Comparison of ENCODE assay signal across 8 cellular contexts in the genomic region with DNA sequence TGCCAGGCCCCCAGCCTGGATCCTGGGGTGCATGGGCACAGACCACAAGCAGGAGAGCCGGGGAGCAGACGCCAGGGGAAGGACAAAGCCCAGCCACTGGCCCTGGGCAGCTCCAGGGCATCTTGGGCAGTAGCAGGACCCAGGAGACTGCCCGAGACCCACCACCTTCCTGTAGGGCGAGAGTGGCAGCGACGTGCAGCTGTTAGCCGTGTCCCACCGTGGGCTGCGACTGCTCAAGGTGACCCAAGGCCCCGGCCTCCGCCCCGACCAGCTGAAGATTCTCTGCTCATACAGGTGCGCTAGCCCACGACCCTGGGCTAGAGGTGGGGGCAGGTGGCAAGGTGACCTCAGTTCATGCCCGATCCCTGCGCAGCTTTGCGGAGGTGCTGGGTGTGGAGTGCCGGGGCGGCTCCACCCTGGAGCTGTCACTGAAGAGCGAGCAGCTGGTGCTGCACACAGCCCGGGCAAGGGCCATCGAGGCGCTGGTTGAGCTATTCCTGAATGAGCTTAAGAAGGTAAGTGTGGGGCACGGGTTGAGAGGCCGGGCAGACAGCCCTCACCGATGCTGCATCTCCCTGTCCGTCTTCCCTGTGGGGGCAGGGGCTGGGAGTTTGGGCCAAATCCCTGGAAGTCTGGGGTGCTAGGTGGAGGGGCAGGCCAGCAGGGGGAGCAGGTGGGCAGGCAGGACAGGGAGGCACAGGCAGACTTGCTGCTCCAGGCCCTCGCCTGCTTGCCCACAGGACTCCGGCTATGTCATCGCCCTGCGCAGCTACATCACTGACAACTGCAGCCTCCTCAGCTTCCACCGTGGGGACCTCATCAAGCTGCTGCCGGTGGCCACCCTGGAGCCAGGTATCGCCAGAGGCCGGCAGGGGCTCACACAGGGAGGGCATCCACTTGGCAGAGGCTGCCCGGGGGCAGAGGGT. TPM values are rescaled to one million over a fixed set of nuclear protein-coding genes. Genes with fewer than 3 reads are reported as not detected.
DNase-seq lines count a peak whose midpoint lies in the region; ATAC-seq and TF ChIP-seq lines count a peak whose summit lies in the region.

No MANE protein-coding gene starts in this region.

- no peaks in the 10 kb centered on the region for H3K27me3 Mint-ChIP-seq in Caco-2 (ENCODE audit: insufficient read depth, unreplicated experiment)
- peaks cover 31% of the 10 kb centered on the region for H3K27me3 Mint-ChIP-seq in GM23338 (ENCODE audit: insufficient read depth, low read depth, poor library complexity)
- no peaks in the 10 kb centered on the region for H3K27me3 Mint-ChIP-seq in naive thymus-derived CD8-positive, alpha-beta T cell

- ATAC-seq in GM23338: peak; percentile 88
- ATAC-seq in naive thymus-derived CD8-positive, alpha-beta T cell: no peak
- no peak for ATAC-seq in HG03039 (IDR thresholded peaks at IDR 0.05; ENCODE audit: unreplicated experiment)
- no peak for ATAC-seq in GM18517 (IDR thresholded peaks at IDR 0.05; ENCODE audit: unreplicated experiment)

- peak; percentile 59 to 76 for TF ChIP-seq CTCF in Caco-2 (IDR thresholded peaks at IDR 0.05; ENCODE audit: insufficient read depth in 1 of 2, low read depth in 1 of 2, low read length in 1 of 2, severe bottlenecking in 1 of 2, unreplicated experiment in 1 of 2)
- TF ChIP-seq CTCF in GM23338 (conservative IDR thresholded peaks at IDR 0.05; ENCODE audit: low read depth in 2 of 2): peak; percentile 70 to 93
- TF ChIP-seq CTCF in fibroblast of the aortic adventitia (IDR thresholded peaks at IDR 0.05; ENCODE audit: insufficient read depth, low read length): peak; percentile 48

- H3F3A ChIP-seq in GM23338 (replicated peaks; ENCODE audit: low read depth): no peaks in the 10 kb centered on the region

- H3K4me3 ChIP-seq in Caco-2 (ENCODE audit: low read depth, low read length) (no peak overlapping the region), GM23338 (no peak overlapping the region), fibroblast of the aortic adventitia (ENCODE audit: low read depth, low read length) (no peak overlapping the region)

- no peaks in the 10 kb centered on the region for H3K79me2 ChIP-seq in GM23338 (replicated peaks; ENCODE audit: insufficient read depth)

- no peak overlapping the region for H3K27ac ChIP-seq in GM23338 (ENCODE audit: low read depth)

- no peak overlapping the region; the same call in 1 of the 2 replicates for H3K4me2 ChIP-seq in GM23338

- no peak overlapping the region for H3K27ac Mint-ChIP-seq in Caco-2 (ENCODE audit: unreplicated experiment)
- H3K27ac Mint-ChIP-seq in GM23338: no peak overlapping the region
- peak overlapping the region in 1 of 10 donors; percentile 56 for H3K27ac Mint-ChIP-seq in naive thymus-derived CD8-positive, alpha-beta T cell

- no peaks in the 10 kb centered on the region for H3K9me2 ChIP-seq in GM23338 (ENCODE audit: insufficient read depth)

- H4K20me1 ChIP-seq in GM23338 (replicated peaks; ENCODE audit: insufficient read depth): no peaks in the 10 kb centered on the region

- H3K4me1 ChIP-seq in Caco-2 (peaks cover 11% of the 10 kb centered on the region; the same call in 1 of the 2 replicates), GM23338 (ENCODE audit: insufficient read depth) (no peaks in the 10 kb centered on the region)

- DNase-seq in Caco-2 (peak; percentile 73 to 78), GM23338 (ENCODE audit: low spot score) (peak; percentile 92), SHP77 treated with DMSO at 0.1 percent for 48 hours (lab: John Stamatoyannopoulos, UW) (peak; percentile 66), fibroblast of the aortic adventitia (ENCODE audit: low read depth) (peak; percentile 16), NCI-H526 treated with DMSO at 0.1 percent for 48 hours (lab: John Stamatoyannopoulos, UW) (no peak)
- DNase-seq in naive thymus-derived CD8-positive, alpha-beta T cell: no peak

- POLR2A ChIA-PET in Caco-2 (lab: Charles Lee): no interaction called here
- POLR2A ChIA-PET in naive thymus-derived CD8-positive, alpha-beta T cell (lab: Charles Lee): interaction anchor here (1.2 kb wide), 1 partner anchor 13 kb away, joined by 6 read pairs; a partner anchor contains a TSS

- no peaks in the 10 kb centered on the region for H3K27me3 ChIP-seq in Caco-2 (replicated peaks; ENCODE audit: control insufficient read depth, insufficient read depth, low read length)
- H3K27me3 ChIP-seq in GM23338 (ENCODE audit: insufficient read depth): no peaks in the 10 kb centered on the region

- intact Hi-C loops in Caco-2 (cut with micrococcal nuclease; ENCODE audit: unreplicated experiment): no loop called here

- H3K36me3 Mint-ChIP-seq in Caco-2 (ENCODE audit: insufficient read depth, unreplicated experiment): peaks cover 27% of the 10 kb centered on the region
- no peaks in the 10 kb centered on the region for H3K36me3 Mint-ChIP-seq in GM23338 (ENCODE audit: low read depth)
- peaks cover 0 to 28% (median 0%) of the 10 kb centered on the region in 3 donors for H3K36me3 Mint-ChIP-seq in naive thymus-derived CD8-positive, alpha-beta T cell

- CTCF ChIA-PET in Caco-2 (lab: Charles Lee): interaction anchor here (0.7 to 3.3 kb wide), 5 partner anchors 11 to 128 kb away, joined by 3 to 22 read pairs (median 5); a partner anchor contains a TSS

- H3K9me3 ChIP-seq in Caco-2: no peaks in the 10 kb centered on the region

- H3K4me3 Mint-ChIP-seq in Caco-2 (ENCODE audit: unreplicated experiment): no peak overlapping the region
- no peak overlapping the region for H3K4me3 Mint-ChIP-seq in GM23338
- H3K4me3 Mint-ChIP-seq in naive thymus-derived CD8-positive, alpha-beta T cell: no peak overlapping the region

- H3K36me3 ChIP-seq in Caco-2 (ENCODE audit: control insufficient read depth, insufficient read depth, low read length): no peaks in the 10 kb centered on the region
- H3K36me3 ChIP-seq in GM23338 (ENCODE audit: insufficient read depth): no peaks in the 10 kb centered on the region

- no TSS peak for BruUV-seq in Caco-2 (replicated peaks; lab: Mats Ljungman, UMichigan)

- H2AFZ ChIP-seq in GM23338: no peak overlapping the region

- H3K4me1 Mint-ChIP-seq in Caco-2 (ENCODE audit: low read depth, unreplicated experiment) (peaks cover 11% of the 10 kb centered on the region), GM23338 (peaks cover 3% of the 10 kb centered on the region; the same call in 1 of the 3 replicates)
- H3K4me1 Mint-ChIP-seq in naive thymus-derived CD8-positive, alpha-beta T cell: peaks cover 0 to 3% (median 1%) of the 10 kb centered on the region in 4 donors

- H3K9me3 Mint-ChIP-seq in Caco-2 (ENCODE audit: unreplicated experiment) (no peaks in the 10 kb centered on the region), GM23338 (no peaks in the 10 kb centered on the region; the same call in 2 of the 3 replicates)
- no peaks in the 10 kb centered on the region for H3K9me3 Mint-ChIP-seq in naive thymus-derived CD8-positive, alpha-beta T cell

RNA-seq across cellular contexts. Expression of a gene that starts 13.5 kb away (rescaled TPM):
- total RNA-seq in Caco-2 (2022) (0.20 TPM in 1 of 2 replicates, not detected in the other), fibroblast of the aortic adventitia (ENCODE audit: low replicate concordance) (not detected in 2 replicates)
- total RNA-seq in GM23338 (2014; rRNA removed; shearing (Covaris generic)): not detected in 2 replicates
- 0.16 TPM in 1 of 2 replicates, not detected in the other for polyA plus RNA-seq in GM23338 (2016; fragmentation: Nextera tagmentation; extraction: Ambion mirVana)
- 1 to 10 TPM in 1 of 2 experiments, under 1 TPM in 1; 0.82 to 1.3 TPM for total RNA-seq in naive thymus-derived CD8-positive, alpha-beta T cell
- polyA plus RNA-seq in naive thymus-derived CD8-positive, alpha-beta T cell: under 1 TPM in 2 of 3 donors, not detected in 1; 0.06 to 0.13 TPM

RNA-seq across cellular contexts. Expression of a gene that starts 32.2 kb away (rescaled TPM):
- total RNA-seq in Caco-2 (2022) (12.3 and 24.4 TPM in 2 replicates), fibroblast of the aortic adventitia (ENCODE audit: low replicate concordance) (1.4 and 16.8 TPM in 2 replicates)
- total RNA-seq in GM23338 (2014; rRNA removed; shearing (Covaris generic)): 7.2 and 12.4 TPM in 2 replicates
- 3.8 and 6.6 TPM in 2 replicates for polyA plus RNA-seq in GM23338 (2016; fragmentation: Nextera tagmentation; extraction: Ambion mirVana)
- 100 to 1,000 TPM; 412 to 418 TPM for total RNA-seq in naive thymus-derived CD8-positive, alpha-beta T cell
- 1 to 10 TPM; 1.9 to 3.2 (median 2.5) TPM for polyA plus RNA-seq in naive thymus-derived CD8-positive, alpha-beta T cell

RNA-seq across cellular contexts. Expression of a gene that starts 47.2 kb away (rescaled TPM):
- total RNA-seq in Caco-2 (2022) (67.0 and 67.7 TPM in 2 replicates), fibroblast of the aortic adventitia (ENCODE audit: low replicate concordance) (17.6 and 22.2 TPM in 2 replicates)
- total RNA-seq in GM23338 (2014; rRNA removed; shearing (Covaris generic)): 23.3 and 24.5 TPM in 2 replicates
- 19.9 and 20.0 TPM in 2 replicates for polyA plus RNA-seq in GM23338 (2016; fragmentation: Nextera tagmentation; extraction: Ambion mirVana)
- 10 to 100 TPM; 76.0 to 79.0 TPM for total RNA-seq in naive thymus-derived CD8-positive, alpha-beta T cell
- 10 to 100 TPM; 12.3 to 23.4 (median 19.3) TPM for polyA plus RNA-seq in naive thymus-derived CD8-positive, alpha-beta T cell

RNA-seq across cellular contexts. Expression of a gene that starts 47.4 kb away (rescaled TPM):
- total RNA-seq in Caco-2 (2022): 119 and 126 TPM in 2 replicates
- total RNA-seq in GM23338 (2014; rRNA removed; shearing (Covaris generic)): 44.9 and 60.9 TPM in 2 replicates
- polyA plus RNA-seq in GM23338 (2016; fragmentation: Nextera tagmentation; extraction: Ambion mirVana): 95.0 and 97.9 TPM in 2 replicates
- total RNA-seq in fibroblast of the aortic adventitia (ENCODE audit: low replicate concordance): 45.8 and 93.8 TPM in 2 replicates
- total RNA-seq in naive thymus-derived CD8-positive, alpha-beta T cell: 100 to 1,000 TPM in 1 of 2 experiments, 10 to 100 TPM in 1; 99.2 to 121 TPM
- polyA plus RNA-seq in naive thymus-derived CD8-positive, alpha-beta T cell: 10 to 100 TPM; 57.8 to 72.0 (median 69.6) TPM

Comparison
In these comparisons a context has a peak if more than half of its experiments do, and no peak if none do; other contexts are left out.
1. DNase-seq: peak in Caco-2 (2 of 2), GM23338 (single experiment), SHP77 treated with DMSO at 0.1 percent for 48 hours (single experiment) and fibroblast of the aortic adventitia (single experiment); none in naive thymus-derived CD8-positive, alpha-beta T cell (0 of 10) and NCI-H526 treated with DMSO at 0.1 percent for 48 hours (single experiment).
2. RNA of a gene that starts 32.2 kb away (total RNA-seq): 412 to 418 TPM in naive thymus-derived CD8-positive, alpha-beta T cell; 7.2 to 12.4 TPM in GM23338, 12.3 to 24.4 TPM in Caco-2 and 1.4 to 16.8 TPM in fibroblast of the aortic adventitia; every median in the first group is over 10 times any median in the second.
3. Peak in every context shown above with its lines, with median percentiles within 50 percentile points of each other: CTCF ChIP-seq.